In the genomic region with DNA sequence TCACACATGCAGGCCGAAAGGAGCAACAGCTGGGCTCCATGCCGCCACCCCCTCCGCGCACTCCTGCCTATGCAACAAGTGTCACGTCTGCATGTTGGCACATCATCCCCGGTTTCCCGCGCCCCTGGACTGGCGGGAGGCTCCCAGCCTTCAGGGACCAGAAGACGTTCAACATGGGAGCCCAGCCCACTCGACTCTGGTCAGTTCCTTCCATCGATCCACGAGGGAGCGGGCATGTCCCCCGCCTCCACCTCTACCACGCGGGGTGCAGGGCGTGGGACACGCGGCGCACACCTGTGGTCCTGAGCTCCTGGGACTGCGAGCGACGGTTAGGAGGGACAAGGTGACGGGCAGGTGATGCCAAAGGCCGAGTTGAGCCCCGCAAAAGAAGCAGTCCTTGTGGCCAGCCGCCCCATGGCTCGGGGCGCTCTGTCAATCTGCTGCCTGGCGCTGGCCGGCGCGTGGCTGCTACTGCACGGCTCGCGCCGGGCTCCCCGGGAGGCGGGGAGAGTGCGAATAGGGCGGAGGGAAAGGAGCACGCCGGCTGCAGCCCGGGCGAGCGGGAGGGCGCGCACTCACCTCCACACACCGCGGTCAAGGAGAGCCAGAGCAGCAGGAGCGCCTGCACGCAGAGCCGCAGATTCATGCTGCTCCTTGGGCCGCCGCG, we compare ENCODE assay signal across 8 cellular contexts. TPM values are rescaled to one million over a fixed set of nuclear protein-coding genes. Genes with fewer than 3 reads are reported as not detected.
DNase-seq lines count a peak whose midpoint lies in the region; ATAC-seq and TF ChIP-seq lines count a peak whose summit lies in the region.

No MANE protein-coding gene starts in this region.

- no peaks in the 10 kb centered on the region for H3K36me3 ChIP-seq in Caco-2 (ENCODE audit: control insufficient read depth, insufficient read depth, low read length)
- H3K36me3 ChIP-seq in NT2/D1 (ENCODE audit: insufficient read depth, insufficient read length, low read length), result no peaks in the 10 kb centered on the region
- H3K36me3 ChIP-seq in lung (ENCODE audit: control insufficient read depth in 2 of 2, insufficient read depth in 2 of 2, low read length in 2 of 2), result no peaks in the 10 kb centered on the region
- H3K36me3 ChIP-seq in transverse colon, result no peaks in the 10 kb centered on the region

- no TSS peak for BruUV-seq in Caco-2 (replicated peaks; lab: Mats Ljungman, UMichigan)

- CTCF ChIA-PET in Caco-2 (lab: Charles Lee), result interaction anchor here (0.6 to 3.0 kb wide), 5 partner anchors 18 to 190 kb away, joined by 3 to 20 read pairs (median 7); a partner anchor contains a TSS

- H3K9me3 ChIP-seq in Caco-2 (no peaks in the 10 kb centered on the region), NT2/D1 (ENCODE audit: insufficient read depth, low read length) (no peaks in the 10 kb centered on the region), lung (ENCODE audit: control insufficient read depth in 2 of 2, insufficient read depth in 1 of 2, low read length in 1 of 2) (peaks cover 0 to 7% of the 10 kb centered on the region in 2 donors), transverse colon (no peaks in the 10 kb centered on the region)

- H3K27ac ChIP-seq in lung (ENCODE audit: low read depth in 1 of 2, low read length in 1 of 2), result no peak overlapping the region
- H3K27ac ChIP-seq in transverse colon, result peak overlapping the region in 1 of 4 donors; percentile 34

- no peak for TF ChIP-seq EP300 in transverse colon (IDR thresholded peaks at IDR 0.05; ENCODE audit: low read depth)

- intact Hi-C loops in Caco-2 (cut with micrococcal nuclease; ENCODE audit: unreplicated experiment) (loop anchor here (5.0 kb wide), 1 partner anchor 47 kb away; no protein-coding TSS in a partner anchor), transverse colon (cut with DNase I; ENCODE audit: low total_unique reads) (no loop called here)

- no peak for TF ChIP-seq CTCF in Caco-2 (IDR thresholded peaks at IDR 0.05; ENCODE audit: insufficient read depth in 1 of 2, low read depth in 1 of 2, low read length in 1 of 2, severe bottlenecking in 1 of 2, unreplicated experiment in 1 of 2)
- TF ChIP-seq CTCF in lung (IDR thresholded peaks at IDR 0.05; ENCODE audit: control extremely low read depth, extremely low read depth), result no peak
- TF ChIP-seq CTCF in transverse colon (IDR thresholded peaks at IDR 0.05), result no peak

- H3K9ac ChIP-seq in NT2/D1 (ENCODE audit: insufficient read length, low read depth), result peak overlapping the region; percentile 50

- peak overlapping the region; percentile 51 for H3K4me3 ChIP-seq in Caco-2 (ENCODE audit: low read depth, low read length)
- peak overlapping the region; percentile 26 for H3K4me3 ChIP-seq in NT2/D1 (ENCODE audit: insufficient read length, low read depth)
- H3K4me3 ChIP-seq in lung, result no peak overlapping the region
- peak overlapping the region; percentile 14 to 60 (median 36) for H3K4me3 ChIP-seq in transverse colon

- no peak for TF ChIP-seq POLR2A in transverse colon (IDR thresholded peaks at IDR 0.05)

- peak overlapping the region; percentile 75 for H3K4me3 Mint-ChIP-seq in Caco-2 (ENCODE audit: unreplicated experiment)
- peak overlapping the region; percentile 71 for H3K4me3 Mint-ChIP-seq in central memory CD8-positive, alpha-beta T cell

- DNase-seq in Caco-2 (peak in 1 of 2 experiments; percentile 37), NT2/D1 (ENCODE audit: low read depth, low spot score) (no peak), lung (ENCODE audit: low spot score) (no peak), transverse colon (no peak), NCI-H226 (no peak), NCI-H446 treated with DMSO at 0.1 percent for 48 hours (lab: John Stamatoyannopoulos, UW) (no peak)
- DNase-seq in central memory CD8-positive, alpha-beta T cell (ENCODE audit: low spot score in 2 of 2), result no peak

- in situ Hi-C loops in transverse colon (cut with MboI; ENCODE audit: low pct_ligation_motif_present in 1 of 4, low pct_unique_long_range_greater_than_20kb in 1 of 4, low sequenced_read_pairs in 3 of 4), result no loop called here

- H3K4me1 ChIP-seq in Caco-2 (no peaks in the 10 kb centered on the region), NT2/D1 (ENCODE audit: insufficient read depth, insufficient read length) (no peaks in the 10 kb centered on the region), lung (ENCODE audit: control insufficient read depth in 2 of 2, insufficient read depth in 2 of 2, low read length in 2 of 2) (no peaks in the 10 kb centered on the region), transverse colon (peaks cover 5 to 14% (median 8%) of the 10 kb centered on the region in 4 donors)

- POLR2A ChIA-PET in Caco-2 (lab: Charles Lee), result no interaction called here

- WGBS in lung, 2 donors, result 3 to 36% methylated on average over 17 to 57 of the region's 57 CpGs
- 58% methylated on average over 42 of the region's 57 CpGs; no CpG with 5 or more reads in 1 of the 2 donors for WGBS in transverse colon (ENCODE audit: low coverage in 1 of 2), 2 donors

- H3K36me3 Mint-ChIP-seq in Caco-2 (ENCODE audit: insufficient read depth, unreplicated experiment), result no peaks in the 10 kb centered on the region
- no peaks in the 10 kb centered on the region for H3K36me3 Mint-ChIP-seq in central memory CD8-positive, alpha-beta T cell (ENCODE audit: insufficient read depth)

- ATAC-seq in GM21390 (IDR thresholded peaks at IDR 0.05; ENCODE audit: unreplicated experiment) (peak; percentile 49), lung (ENCODE audit: insufficient read depth, low FRiP score) (peak; percentile 63)
- peak; percentile 42 for ATAC-seq in central memory CD8-positive, alpha-beta T cell (replicated peaks; ENCODE audit: extremely low read depth, poor library complexity, severe bottlenecking)

- no peaks in the 10 kb centered on the region for H3K9me3 Mint-ChIP-seq in Caco-2 (ENCODE audit: unreplicated experiment)
- no peaks in the 10 kb centered on the region for H3K9me3 Mint-ChIP-seq in central memory CD8-positive, alpha-beta T cell

- no peak overlapping the region for H3K27ac Mint-ChIP-seq in Caco-2 (ENCODE audit: unreplicated experiment)
- no peak overlapping the region for H3K27ac Mint-ChIP-seq in central memory CD8-positive, alpha-beta T cell (ENCODE audit: low read depth)

- H3K27me3 ChIP-seq in Caco-2 (replicated peaks; ENCODE audit: control insufficient read depth, insufficient read depth, low read length) (no peaks in the 10 kb centered on the region), NT2/D1 (ENCODE audit: insufficient read depth, insufficient read length) (peaks cover 36% of the 10 kb centered on the region), lung (ENCODE audit: control insufficient read depth, insufficient read depth) (no peaks in the 10 kb centered on the region), transverse colon (peaks cover 4% of the 10 kb centered on the region)

- peaks cover 4% of the 10 kb centered on the region for H3K27me3 Mint-ChIP-seq in Caco-2 (ENCODE audit: insufficient read depth, unreplicated experiment)
- H3K27me3 Mint-ChIP-seq in central memory CD8-positive, alpha-beta T cell, result peaks cover 20% of the 10 kb centered on the region

- H3K4me1 Mint-ChIP-seq in Caco-2 (ENCODE audit: low read depth, unreplicated experiment), result no peaks in the 10 kb centered on the region
- no peaks in the 10 kb centered on the region for H3K4me1 Mint-ChIP-seq in central memory CD8-positive, alpha-beta T cell

RNA-seq across cellular contexts. Expression of a gene that starts 0.6 kb away (rescaled TPM):
- total RNA-seq in Caco-2 (2022), result 0.09 and 0.20 TPM in 2 replicates
- 1 to 10 TPM; 1.8 to 3.9 TPM for total RNA-seq in lung
- polyA plus RNA-seq in lung, result 10 to 100 TPM in 1 of 2 donors, 1 to 10 TPM in 1; 7.5 to 10.4 TPM
- not detected for total RNA-seq in transverse colon
